Comparison of ENCODE assay signal across 8 cellular contexts in the genomic region with DNA sequence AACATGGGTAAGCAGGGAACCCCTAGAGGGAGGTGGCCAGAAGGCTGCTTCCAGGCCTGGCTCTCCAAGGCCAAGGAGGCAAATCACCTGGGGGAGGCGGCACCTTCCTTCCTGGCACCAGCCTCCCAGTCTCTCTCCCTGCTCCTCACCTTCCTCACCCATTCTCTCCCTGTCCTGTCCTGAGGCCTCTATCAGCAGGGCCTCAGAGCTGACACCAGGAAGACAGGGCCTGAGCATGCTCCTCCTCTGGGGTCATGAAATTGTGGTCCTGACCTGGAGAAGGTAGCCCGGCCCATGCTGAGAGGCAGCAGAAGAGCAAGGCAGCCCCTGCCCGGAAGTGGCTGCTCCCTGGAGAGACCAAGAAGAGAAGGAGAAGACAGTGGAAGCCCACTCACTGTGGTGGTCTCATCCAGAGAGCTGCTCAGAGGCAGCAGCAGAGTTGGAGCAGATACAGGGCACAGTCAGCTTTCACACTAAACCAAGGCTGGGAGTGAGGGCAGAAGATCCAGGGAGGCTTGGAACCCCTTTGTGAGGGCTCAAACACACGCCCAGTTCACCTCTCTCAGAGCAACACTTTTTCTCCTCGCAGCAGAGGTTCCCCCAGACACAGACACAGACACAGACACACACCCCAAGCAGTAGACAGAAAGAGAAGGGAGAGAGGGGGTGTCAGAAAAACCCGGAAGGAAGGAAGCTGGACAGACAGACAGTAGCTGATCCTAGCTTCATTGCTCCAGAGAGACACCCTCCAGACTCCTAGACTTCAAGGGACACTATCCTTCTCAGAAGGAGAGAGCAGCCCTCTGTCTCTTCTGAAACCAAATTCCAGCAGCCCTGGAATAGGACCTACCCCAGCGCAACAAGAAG. TPM values are rescaled to one million over a fixed set of nuclear protein-coding genes. Genes with fewer than 3 reads are reported as not detected.
DNase-seq lines count a peak whose midpoint lies in the region; ATAC-seq, FAIRE-seq and TF ChIP-seq lines count a peak whose summit lies in the region.

No MANE protein-coding gene starts in this region.

- intact Hi-C loops in K562 (cut with micrococcal nuclease), result no loop called here
- intact Hi-C loops in HepG2 (cut with micrococcal nuclease; ENCODE audit: unreplicated experiment), result no loop called here

- ATAC-seq in activated T-cell treated with anti-CD3 and anti-CD28 coated beads, Interleukin-2, amount 50 U/mL, for 4 hours, result no peak
- ATAC-seq in K562 (no peak), HepG2 (no peak)

- no peaks in the 10 kb centered on the region for H3K36me3 Mint-ChIP-seq in activated T-cell treated with anti-CD3 and anti-CD28 coated beads, Interleukin-2, amount 50 U/mL, for 4 hours (ENCODE audit: insufficient read depth)
- H3K36me3 Mint-ChIP-seq in type B pancreatic cell, result no peaks in the 10 kb centered on the region

- peaks cover 70% of the 10 kb centered on the region for H3K4me1 Mint-ChIP-seq in activated T-cell treated with anti-CD3 and anti-CD28 coated beads, Interleukin-2, amount 50 U/mL, for 4 hours (ENCODE audit: low read depth)
- H3K4me1 Mint-ChIP-seq in type B pancreatic cell (ENCODE audit: unreplicated experiment), result peaks cover 63% of the 10 kb centered on the region

- CTCF ChIA-PET in K562 (lab: Yijun Ruan, JAX; ENCODE audit: low intra/inter-chr PET ratio), result interaction anchor here (3.8 kb wide), 1 partner anchor 16 kb away, joined by 13 read pairs; no protein-coding TSS in a partner anchor
- CTCF ChIA-PET in HepG2 (lab: Yijun Ruan, JAX; ENCODE audit: low intra/inter-chr PET ratio, low total read pairs), result interaction anchor here (9.8 kb wide), 1 partner anchor 16 kb away, joined by 188 read pairs; no protein-coding TSS in a partner anchor

- TF ChIP-seq RAD21 in K562 (CRISPR knock-in tag; conservative IDR thresholded peaks at IDR 0.05 in 1 of 2, IDR thresholded peaks at IDR 0.05 in 1 of 2) (no peak), HepG2 (CRISPR knock-in tag; IDR thresholded peaks at IDR 0.05) (no peak)

- H3K4me2 ChIP-seq in K562 (ENCODE audit: insufficient read depth, low read length) (peak overlapping the region; percentile 94), HepG2 (ENCODE audit: low read depth, low read length) (peak overlapping the region; percentile 94)

- DNase-seq in activated T-cell treated with anti-CD3 and anti-CD28 coated beads, Interleukin-2, amount 50 U/mL, for 4 hours, result no peak
- DNase-seq in activated T-cell treated with anti-CD3 and anti-CD28 coated beads for 4 hours, result no peak
- DNase-seq in K562 (ENCODE audit: extremely low read depth in 1 of 4, low spot score in 3 of 4), result peak in 1 of 4 experiments; percentile 30
- no peak for DNase-seq in HepG2 (ENCODE audit: low spot score)
- no peak for DNase-seq in type B pancreatic cell (ENCODE audit: extremely low spot score, unreplicated experiment)
- no peak for DNase-seq in LoVo (ENCODE audit: low spot score)
- DNase-seq in HuH-7 (ENCODE audit: low spot score), result no peak
- DNase-seq in NCI-H1048 (lab: John Stamatoyannopoulos, UW), result no peak

- H3K4me3 Mint-ChIP-seq in activated T-cell treated with anti-CD3 and anti-CD28 coated beads, Interleukin-2, amount 50 U/mL, for 4 hours, result peak overlapping the region; percentile 88
- H3K4me3 Mint-ChIP-seq in type B pancreatic cell, result peak overlapping the region; percentile 98

- 25% methylated on average over 5 of the region's 7 CpGs for WGBS in K562 (ENCODE audit: insufficient coverage, low coverage, missing lambda C conversion rate)
- 17% methylated on average over 6 of the region's 7 CpGs for WGBS in HepG2 (ENCODE audit: low lambda C conversion rate)

- no peaks in the 10 kb centered on the region for H4K20me1 ChIP-seq in K562 (replicated peaks; ENCODE audit: control insufficient read depth, insufficient read depth, low read length)
- no peaks in the 10 kb centered on the region for H4K20me1 ChIP-seq in HepG2 (ENCODE audit: insufficient read depth, low read length)

- no peaks in the 10 kb centered on the region for H3K9me3 Mint-ChIP-seq in activated T-cell treated with anti-CD3 and anti-CD28 coated beads, Interleukin-2, amount 50 U/mL, for 4 hours
- H3K9me3 Mint-ChIP-seq in type B pancreatic cell, result no peaks in the 10 kb centered on the region

- POLR2A ChIA-PET in K562 (lab: Yijun Ruan, JAX) (interaction anchor here (0.6 to 3.1 kb wide), 5 partner anchors 11 to 136 kb away, joined by 3 to 16 read pairs (median 4); no protein-coding TSS in a partner anchor), HepG2 (lab: Yijun Ruan, JAX) (interaction anchor here (0.6 to 2.9 kb wide), 2 partner anchors 7 to 131 kb away, joined by 3 to 14 read pairs; no protein-coding TSS in a partner anchor)

- H2AFZ ChIP-seq in K562 (ENCODE audit: low read depth, low read length) (peak overlapping the region; percentile 44), HepG2 (ENCODE audit: low read length) (no peak overlapping the region)

- H3K4me3 ChIP-seq in K562 (peak overlapping the region; percentile 54), HepG2 (replicated peaks in 1 of 3; ENCODE audit: insufficient read depth in 1 of 3, low read depth in 2 of 3, low read length in 3 of 3) (peak overlapping the region; percentile 87 to 97 (median 90))

- no peaks in the 10 kb centered on the region for H3K9me3 ChIP-seq in K562 (replicated peaks; ENCODE audit: control insufficient read depth, insufficient read depth, low read depth, low read length)
- H3K9me3 ChIP-seq in HepG2 (ENCODE audit: low read length), result no peaks in the 10 kb centered on the region

- in situ Hi-C loops in K562 (cut with MboI), result no loop called here
- in situ Hi-C loops in HepG2 (cut with HindIII; ENCODE audit: extremely low pct_ligation_motif_present, low pct_unique_long_range_greater_than_20kb), result no loop called here

- H3K36me3 ChIP-seq in K562 (ENCODE audit: control insufficient read depth, insufficient read depth, low read length) (no peaks in the 10 kb centered on the region), HepG2 (replicated peaks in 1 of 2; ENCODE audit: control insufficient read depth in 1 of 2, insufficient read depth in 2 of 2, low read length in 2 of 2) (no peaks in the 10 kb centered on the region)

- BruUV-seq in K562 (replicated peaks; lab: Mats Ljungman, UMichigan) (no TSS peak), HepG2 (replicated peaks; lab: Mats Ljungman, UMichigan) (no TSS peak)

- H3K27ac ChIP-seq in K562 (ENCODE audit: extremely low read depth, low read depth, low read length) (peak overlapping the region; percentile 58), HepG2 (ENCODE audit: extremely low read length, insufficient read depth, low read length) (peak overlapping the region; percentile 55)

- H3K9me1 ChIP-seq in K562 (ENCODE audit: control insufficient read depth, insufficient read depth, low read length), result no peaks in the 10 kb centered on the region

- no peak for TF ChIP-seq CTCF in K562 (IDR thresholded peaks at IDR 0.05 in 2 of 3, conservative IDR thresholded peaks at IDR 0.05 in 1 of 3; ENCODE audit: insufficient read depth in 2 of 3, low read depth in 1 of 3, low read length in 3 of 3)
- no peak for TF ChIP-seq CTCF in HepG2 (CRISPR knock-in tag; IDR thresholded peaks at IDR 0.05)
- TF ChIP-seq CTCF in type B pancreatic cell (conservative IDR thresholded peaks at IDR 0.05), result no peak

- TF ChIP-seq EP300 in K562 (IDR thresholded peaks at IDR 0.05; ENCODE audit: low read length) (no peak), HepG2 (IDR thresholded peaks at IDR 0.05; ENCODE audit: low read depth in 2 of 2, low read length in 2 of 2) (no peak), HepG2 (CRISPR knock-in tag; IDR thresholded peaks at IDR 0.05; ENCODE audit: borderline replicate concordance) (no peak)

- H3K9ac ChIP-seq in K562 (ENCODE audit: insufficient read depth in 1 of 2, low read depth in 2 of 2, low read length in 2 of 2), result peak overlapping the region; percentile 68 to 93
- H3K9ac ChIP-seq in HepG2 (ENCODE audit: insufficient read depth, low read depth, low read length), result peak overlapping the region; percentile 75

- H3K27ac Mint-ChIP-seq in type B pancreatic cell, result peak overlapping the region; percentile 94

- FAIRE-seq in K562 (lab: Jason Lieb, UNC) (peak; percentile 11), HepG2 (lab: Jason Lieb, UNC) (no peak)

- no peaks in the 10 kb centered on the region for H3K27me3 Mint-ChIP-seq in activated T-cell treated with anti-CD3 and anti-CD28 coated beads, Interleukin-2, amount 50 U/mL, for 4 hours (ENCODE audit: low read depth)
- no peaks in the 10 kb centered on the region for H3K27me3 Mint-ChIP-seq in type B pancreatic cell

- H3K27me3 ChIP-seq in K562 (ENCODE audit: control insufficient read depth in 2 of 2, insufficient read depth in 2 of 2, low read length in 2 of 2) (no peaks in the 10 kb centered on the region), HepG2 (ENCODE audit: control insufficient read depth in 1 of 2, insufficient read depth in 2 of 2, low read length in 2 of 2) (no peaks in the 10 kb centered on the region; a peak in 1 of 5 replicates)

- peaks cover 58 to 88% of the 10 kb centered on the region in 2 experiments for H3K4me1 ChIP-seq in K562 (replicated peaks in 1 of 2; ENCODE audit: control insufficient read depth in 2 of 2, insufficient read depth in 2 of 2, low read length in 2 of 2)
- peaks cover 78% of the 10 kb centered on the region for H3K4me1 ChIP-seq in HepG2 (ENCODE audit: insufficient read depth, low read length)

- TF ChIP-seq POLR2A in K562 (conservative IDR thresholded peaks at IDR 0.05) (no peak), HepG2 (IDR thresholded peaks at IDR 0.05; ENCODE audit: insufficient read depth in 1 of 2, low read depth in 2 of 2, low read length in 2 of 2) (no peak)

- H3K79me2 ChIP-seq in K562 (ENCODE audit: control insufficient read depth, insufficient read depth, low read length) (peaks cover 38% of the 10 kb centered on the region), HepG2 (ENCODE audit: insufficient read depth, low read length) (peaks cover 42% of the 10 kb centered on the region)

RNA-seq across cellular contexts. Expression of gene BCL9L, which starts 1.8 kb away (rescaled TPM):
- total RNA-seq in activated T-cell treated with anti-CD3 and anti-CD28 coated beads, Interleukin-2, amount 50 U/mL, for 4 hours, result 10 to 100 TPM; 26.1 to 31.2 (median 26.9) TPM
- total RNA-seq in K562 (2011; cell fraction: chromatin; rRNA removed; ENCODE audit: low replicate concordance), result 10.2 and 17.0 TPM in 2 replicates
- 8.0 and 8.2 TPM in 2 replicates for total RNA-seq in K562 (2011; cell fraction: nucleolus; rRNA removed)
- total RNA-seq in K562 (2011; cell fraction: nucleoplasm; rRNA removed), result 8.4 and 9.2 TPM in 2 replicates
- total RNA-seq in K562 (2014; rRNA removed) (2.6 and 3.3 TPM in 2 replicates), K562 (2014; rRNA removed; fragmentation: Illumina TruSeq; extraction: Trizol) (0.38 and 0.76 TPM in 2 replicates), K562 (2015; rRNA removed; fragmentation: Illumina TruSeq; extraction: Trizol) (2.2 and 2.5 TPM in 2 replicates), K562 (2021) (14.6 and 17.9 TPM in 2 replicates), HepG2 (2016; rRNA removed; fragmentation: Illumina TruSeq; extraction: Trizol) (3.7 and 5.5 TPM in 2 replicates), type B pancreatic cell (ENCODE audit: low replicate concordance) (44.4 and 77.2 TPM in 2 replicates)
- polyA plus RNA-seq in K562 (2011; rRNA removed) (0.61 and 1.3 TPM in 2 replicates), K562 (2014; fragmentation: Illumina TruSeq; extraction: Trizol) (7.6 and 10.1 TPM in 2 replicates), K562 (2014; fragmentation: Nextera tagmentation; extraction: Ambion mirVana) (under 1 TPM; 0.01 to 0.03 TPM), K562 (2014; rRNA removed) (4.8 and 5.3 TPM in 2 replicates), HepG2 (2011; rRNA removed) (4.1 and 4.5 TPM in 2 replicates)
- 0.52 and 2.5 TPM in 2 replicates for polyA plus RNA-seq in K562 (2011; cell fraction: cytosol; rRNA removed)
- polyA plus RNA-seq in K562 (2011; cell fraction: nucleus; rRNA removed), result 6.3 and 14.0 TPM in 2 replicates
- polyA plus RNA-seq in K562 (2012), result 9.7 and 9.9 TPM in 2 replicates
- polyA minus RNA-seq in K562 (2011; rRNA and poly(A)+ RNA removed), result 0.33 and 0.60 TPM in 2 replicates
- polyA minus RNA-seq in K562 (2011; cell fraction: cytosol; rRNA and poly(A)+ RNA removed), result 4.6 and 5.6 TPM in 2 replicates
- polyA minus RNA-seq in K562 (2011; cell fraction: nucleus; rRNA and poly(A)+ RNA removed), result 3.8 and 4.8 TPM in 2 replicates
- 1.4 and 2.2 TPM in 2 replicates for total RNA-seq in HepG2 (2016; cell fraction: cytosol; rRNA removed; fragmentation: Illumina TruSeq; extraction: Trizol; ENCODE audit: low read depth)
- 3.5 and 4.0 TPM in 2 replicates for total RNA-seq in HepG2 (2016; cell fraction: insoluble cytoplasmic fraction; rRNA removed; fragmentation: Illumina TruSeq; extraction: Trizol)
- total RNA-seq in HepG2 (2016; cell fraction: membrane; rRNA removed; fragmentation: Illumina TruSeq; extraction: Trizol), result 3.8 and 4.9 TPM in 2 replicates
- 9.3 and 12.2 TPM in 2 replicates for total RNA-seq in HepG2 (2016; cell fraction: nucleus; rRNA removed; fragmentation: Illumina TruSeq; extraction: Trizol)
- 1.1 and 1.9 TPM in 2 replicates for polyA plus RNA-seq in HepG2 (2011; cell fraction: cytosol; rRNA removed)
- polyA plus RNA-seq in HepG2 (2011; cell fraction: nucleus; rRNA removed), result 7.0 and 13.4 TPM in 2 replicates
- 10.4 and 11.2 TPM in 2 replicates for polyA plus RNA-seq in HepG2 (2012)
- polyA plus RNA-seq in HepG2 (2016; cell fraction: cytosol; fragmentation: Illumina TruSeq; extraction: Trizol; ENCODE audit: low read depth), result 0.58 and 0.67 TPM in 2 replicates
- 9.7 and 15.0 TPM in 2 replicates for polyA plus RNA-seq in HepG2 (2016; cell fraction: insoluble cytoplasmic fraction; fragmentation: Illumina TruSeq; extraction: Trizol; ENCODE audit: low read depth)
- polyA plus RNA-seq in HepG2 (2016; cell fraction: membrane; fragmentation: Illumina TruSeq; extraction: Trizol; ENCODE audit: low read depth), result 1.5 and 1.9 TPM in 2 replicates
- 21.7 and 33.9 TPM in 2 replicates for polyA plus RNA-seq in HepG2 (2016; cell fraction: nucleus; fragmentation: Illumina TruSeq; extraction: Trizol; ENCODE audit: insufficient read depth, low read depth)
- polyA minus RNA-seq in HepG2 (2011; rRNA and poly(A)+ RNA removed; ENCODE audit: low replicate concordance), result 4.8 and 11.8 TPM in 2 replicates
- polyA minus RNA-seq in HepG2 (2011; cell fraction: cytosol; rRNA and poly(A)+ RNA removed), result 6.2 and 6.8 TPM in 2 replicates
- 5.5 and 6.5 TPM in 2 replicates for polyA minus RNA-seq in HepG2 (2011; cell fraction: nucleus; rRNA and poly(A)+ RNA removed)

RNA-seq across cellular contexts. Expression of gene UPK2, which starts 32.1 kb away (rescaled TPM):
- total RNA-seq in activated T-cell treated with anti-CD3 and anti-CD28 coated beads, Interleukin-2, amount 50 U/mL, for 4 hours, result not detected
- not detected in 2 replicates for total RNA-seq in K562 (2011; cell fraction: chromatin; rRNA removed; ENCODE audit: low replicate concordance)
- total RNA-seq in K562 (2011; cell fraction: nucleolus; rRNA removed), result not detected in 2 replicates
- not detected in 2 replicates for total RNA-seq in K562 (2011; cell fraction: nucleoplasm; rRNA removed)
- total RNA-seq in K562 (2014; rRNA removed), result not detected in 2 replicates
- total RNA-seq in K562 (2014; rRNA removed; fragmentation: Illumina TruSeq; extraction: Trizol), result not detected in 2 replicates
- total RNA-seq in K562 (2015; rRNA removed; fragmentation: Illumina TruSeq; extraction: Trizol), result not detected in 2 replicates
- total RNA-seq in K562 (2021), result not detected in 2 replicates
- not detected in 2 replicates for polyA plus RNA-seq in K562 (2011; rRNA removed)
- not detected in 2 replicates for polyA plus RNA-seq in K562 (2011; cell fraction: cytosol; rRNA removed)
- polyA plus RNA-seq in K562 (2011; cell fraction: nucleus; rRNA removed), result not detected in 2 replicates
- polyA plus RNA-seq in K562 (2012), result not detected in 2 replicates
- not detected in 2 replicates for polyA plus RNA-seq in K562 (2014; fragmentation: Illumina TruSeq; extraction: Trizol)
- not detected for polyA plus RNA-seq in K562 (2014; fragmentation: Nextera tagmentation; extraction: Ambion mirVana)
- polyA plus RNA-seq in K562 (2014; rRNA removed), result not detected in 2 replicates
- not detected in 2 replicates for polyA minus RNA-seq in K562 (2011; rRNA and poly(A)+ RNA removed)
- not detected in 2 replicates for polyA minus RNA-seq in K562 (2011; cell fraction: cytosol; rRNA and poly(A)+ RNA removed)
- polyA minus RNA-seq in K562 (2011; cell fraction: nucleus; rRNA and poly(A)+ RNA removed), result not detected in 2 replicates
- total RNA-seq in HepG2 (2016; rRNA removed; fragmentation: Illumina TruSeq; extraction: Trizol), result not detected in 2 replicates
- not detected in 2 replicates for total RNA-seq in HepG2 (2016; cell fraction: cytosol; rRNA removed; fragmentation: Illumina TruSeq; extraction: Trizol; ENCODE audit: low read depth)
- not detected in 2 replicates for total RNA-seq in HepG2 (2016; cell fraction: insoluble cytoplasmic fraction; rRNA removed; fragmentation: Illumina TruSeq; extraction: Trizol)
- not detected in 2 replicates for total RNA-seq in HepG2 (2016; cell fraction: membrane; rRNA removed; fragmentation: Illumina TruSeq; extraction: Trizol)
- not detected in 2 replicates for total RNA-seq in HepG2 (2016; cell fraction: nucleus; rRNA removed; fragmentation: Illumina TruSeq; extraction: Trizol)
- polyA plus RNA-seq in HepG2 (2011; rRNA removed), result not detected in 2 replicates
- polyA plus RNA-seq in HepG2 (2011; cell fraction: cytosol; rRNA removed), result not detected in 2 replicates
- not detected in 2 replicates for polyA plus RNA-seq in HepG2 (2011; cell fraction: nucleus; rRNA removed)
- polyA plus RNA-seq in HepG2 (2012), result not detected in 2 replicates
- polyA plus RNA-seq in HepG2 (2016; cell fraction: cytosol; fragmentation: Illumina TruSeq; extraction: Trizol; ENCODE audit: low read depth), result not detected in 2 replicates
- not detected in 2 replicates for polyA plus RNA-seq in HepG2 (2016; cell fraction: insoluble cytoplasmic fraction; fragmentation: Illumina TruSeq; extraction: Trizol; ENCODE audit: low read depth)
- polyA plus RNA-seq in HepG2 (2016; cell fraction: membrane; fragmentation: Illumina TruSeq; extraction: Trizol; ENCODE audit: low read depth), result not detected in 2 replicates
- not detected in 2 replicates for polyA plus RNA-seq in HepG2 (2016; cell fraction: nucleus; fragmentation: Illumina TruSeq; extraction: Trizol; ENCODE audit: insufficient read depth, low read depth)
- polyA minus RNA-seq in HepG2 (2011; rRNA and poly(A)+ RNA removed; ENCODE audit: low replicate concordance), result not detected in 2 replicates
- polyA minus RNA-seq in HepG2 (2011; cell fraction: cytosol; rRNA and poly(A)+ RNA removed), result not detected in 2 replicates
- not detected in 2 replicates for polyA minus RNA-seq in HepG2 (2011; cell fraction: nucleus; rRNA and poly(A)+ RNA removed)
- total RNA-seq in type B pancreatic cell (ENCODE audit: low replicate concordance), result 26.8 and 30.1 TPM in 2 replicates

RNA-seq across cellular contexts. Expression of gene CXCR5, which starts 40.3 kb away (rescaled TPM):
- total RNA-seq in activated T-cell treated with anti-CD3 and anti-CD28 coated beads, Interleukin-2, amount 50 U/mL, for 4 hours, result 10 to 100 TPM; 17.6 to 30.8 (median 23.7) TPM
- not detected in 2 replicates for total RNA-seq in K562 (2011; cell fraction: chromatin; rRNA removed; ENCODE audit: low replicate concordance)
- total RNA-seq in K562 (2011; cell fraction: nucleolus; rRNA removed), result not detected in 2 replicates
- not detected in 2 replicates for total RNA-seq in K562 (2011; cell fraction: nucleoplasm; rRNA removed)
- total RNA-seq in K562 (2014; rRNA removed) (not detected in 2 replicates), K562 (2014; rRNA removed; fragmentation: Illumina TruSeq; extraction: Trizol) (not detected in 2 replicates), K562 (2015; rRNA removed; fragmentation: Illumina TruSeq; extraction: Trizol) (not detected in 2 replicates), K562 (2021) (0.04 TPM in 1 of 2 replicates, not detected in the other), HepG2 (2016; rRNA removed; fragmentation: Illumina TruSeq; extraction: Trizol) (not detected in 2 replicates), type B pancreatic cell (ENCODE audit: low replicate concordance) (not detected in 2 replicates)
- polyA plus RNA-seq in K562 (2011; rRNA removed) (not detected in 2 replicates), K562 (2014; fragmentation: Illumina TruSeq; extraction: Trizol) (not detected in 2 replicates), K562 (2014; fragmentation: Nextera tagmentation; extraction: Ambion mirVana) (under 1 TPM; 0.03 to 0.06 TPM), K562 (2014; rRNA removed) (not detected in 2 replicates), HepG2 (2011; rRNA removed) (not detected in 2 replicates)
- 0.03 TPM in 1 of 2 replicates, not detected in the other for polyA plus RNA-seq in K562 (2011; cell fraction: cytosol; rRNA removed)
- polyA plus RNA-seq in K562 (2011; cell fraction: nucleus; rRNA removed), result not detected in 2 replicates
- not detected in 2 replicates for polyA plus RNA-seq in K562 (2012)
- polyA minus RNA-seq in K562 (2011; rRNA and poly(A)+ RNA removed), result not detected in 2 replicates
- not detected in 2 replicates for polyA minus RNA-seq in K562 (2011; cell fraction: cytosol; rRNA and poly(A)+ RNA removed)
- polyA minus RNA-seq in K562 (2011; cell fraction: nucleus; rRNA and poly(A)+ RNA removed), result not detected in 2 replicates
- not detected in 2 replicates for total RNA-seq in HepG2 (2016; cell fraction: cytosol; rRNA removed; fragmentation: Illumina TruSeq; extraction: Trizol; ENCODE audit: low read depth)
- total RNA-seq in HepG2 (2016; cell fraction: insoluble cytoplasmic fraction; rRNA removed; fragmentation: Illumina TruSeq; extraction: Trizol), result not detected in 2 replicates
- not detected in 2 replicates for total RNA-seq in HepG2 (2016; cell fraction: membrane; rRNA removed; fragmentation: Illumina TruSeq; extraction: Trizol)
- total RNA-seq in HepG2 (2016; cell fraction: nucleus; rRNA removed; fragmentation: Illumina TruSeq; extraction: Trizol), result not detected in 2 replicates
- not detected in 2 replicates for polyA plus RNA-seq in HepG2 (2011; cell fraction: cytosol; rRNA removed)
- polyA plus RNA-seq in HepG2 (2011; cell fraction: nucleus; rRNA removed), result not detected in 2 replicates
- polyA plus RNA-seq in HepG2 (2012), result not detected in 2 replicates
- not detected in 2 replicates for polyA plus RNA-seq in HepG2 (2016; cell fraction: cytosol; fragmentation: Illumina TruSeq; extraction: Trizol; ENCODE audit: low read depth)
- polyA plus RNA-seq in HepG2 (2016; cell fraction: insoluble cytoplasmic fraction; fragmentation: Illumina TruSeq; extraction: Trizol; ENCODE audit: low read depth), result not detected in 2 replicates
- polyA plus RNA-seq in HepG2 (2016; cell fraction: membrane; fragmentation: Illumina TruSeq; extraction: Trizol; ENCODE audit: low read depth), result not detected in 2 replicates
- polyA plus RNA-seq in HepG2 (2016; cell fraction: nucleus; fragmentation: Illumina TruSeq; extraction: Trizol; ENCODE audit: insufficient read depth, low read depth), result not detected in 2 replicates
- not detected in 2 replicates for polyA minus RNA-seq in HepG2 (2011; rRNA and poly(A)+ RNA removed; ENCODE audit: low replicate concordance)
- not detected in 2 replicates for polyA minus RNA-seq in HepG2 (2011; cell fraction: cytosol; rRNA and poly(A)+ RNA removed)
- not detected in 2 replicates for polyA minus RNA-seq in HepG2 (2011; cell fraction: nucleus; rRNA and poly(A)+ RNA removed)

RNA-seq across cellular contexts. Expression of gene FOXR1, which starts 47.6 kb away (rescaled TPM):
- total RNA-seq in activated T-cell treated with anti-CD3 and anti-CD28 coated beads, Interleukin-2, amount 50 U/mL, for 4 hours, result not detected
- total RNA-seq in K562 (2011; cell fraction: chromatin; rRNA removed; ENCODE audit: low replicate concordance), result not detected in 2 replicates
- not detected in 2 replicates for total RNA-seq in K562 (2011; cell fraction: nucleolus; rRNA removed)
- not detected in 2 replicates for total RNA-seq in K562 (2011; cell fraction: nucleoplasm; rRNA removed)
- total RNA-seq in K562 (2014; rRNA removed) (not detected in 2 replicates), K562 (2014; rRNA removed; fragmentation: Illumina TruSeq; extraction: Trizol) (not detected in 2 replicates), K562 (2015; rRNA removed; fragmentation: Illumina TruSeq; extraction: Trizol) (not detected in 2 replicates), K562 (2021) (not detected in 2 replicates), HepG2 (2016; rRNA removed; fragmentation: Illumina TruSeq; extraction: Trizol) (not detected in 2 replicates), type B pancreatic cell (ENCODE audit: low replicate concordance) (not detected in 2 replicates)
- polyA plus RNA-seq in K562 (2011; rRNA removed) (not detected in 2 replicates), K562 (2014; fragmentation: Illumina TruSeq; extraction: Trizol) (not detected in 2 replicates), K562 (2014; fragmentation: Nextera tagmentation; extraction: Ambion mirVana) (not detected), K562 (2014; rRNA removed) (not detected in 2 replicates), HepG2 (2011; rRNA removed) (not detected in 2 replicates)
- polyA plus RNA-seq in K562 (2011; cell fraction: cytosol; rRNA removed), result not detected in 2 replicates
- polyA plus RNA-seq in K562 (2011; cell fraction: nucleus; rRNA removed), result not detected in 2 replicates
- polyA plus RNA-seq in K562 (2012), result not detected in 2 replicates
- polyA minus RNA-seq in K562 (2011; rRNA and poly(A)+ RNA removed), result not detected in 2 replicates
- not detected in 2 replicates for polyA minus RNA-seq in K562 (2011; cell fraction: cytosol; rRNA and poly(A)+ RNA removed)
- polyA minus RNA-seq in K562 (2011; cell fraction: nucleus; rRNA and poly(A)+ RNA removed), result not detected in 2 replicates
- total RNA-seq in HepG2 (2016; cell fraction: cytosol; rRNA removed; fragmentation: Illumina TruSeq; extraction: Trizol; ENCODE audit: low read depth), result not detected in 2 replicates
- total RNA-seq in HepG2 (2016; cell fraction: insoluble cytoplasmic fraction; rRNA removed; fragmentation: Illumina TruSeq; extraction: Trizol), result not detected in 2 replicates
- total RNA-seq in HepG2 (2016; cell fraction: membrane; rRNA removed; fragmentation: Illumina TruSeq; extraction: Trizol), result not detected in 2 replicates
- not detected in 2 replicates for total RNA-seq in HepG2 (2016; cell fraction: nucleus; rRNA removed; fragmentation: Illumina TruSeq; extraction: Trizol)
- polyA plus RNA-seq in HepG2 (2011; cell fraction: cytosol; rRNA removed), result not detected in 2 replicates
- polyA plus RNA-seq in HepG2 (2011; cell fraction: nucleus; rRNA removed), result not detected in 2 replicates
- not detected in 2 replicates for polyA plus RNA-seq in HepG2 (2012)
- polyA plus RNA-seq in HepG2 (2016; cell fraction: cytosol; fragmentation: Illumina TruSeq; extraction: Trizol; ENCODE audit: low read depth), result not detected in 2 replicates
- polyA plus RNA-seq in HepG2 (2016; cell fraction: insoluble cytoplasmic fraction; fragmentation: Illumina TruSeq; extraction: Trizol; ENCODE audit: low read depth), result not detected in 2 replicates
- not detected in 2 replicates for polyA plus RNA-seq in HepG2 (2016; cell fraction: membrane; fragmentation: Illumina TruSeq; extraction: Trizol; ENCODE audit: low read depth)
- polyA plus RNA-seq in HepG2 (2016; cell fraction: nucleus; fragmentation: Illumina TruSeq; extraction: Trizol; ENCODE audit: insufficient read depth, low read depth), result not detected in 2 replicates
- not detected in 2 replicates for polyA minus RNA-seq in HepG2 (2011; rRNA and poly(A)+ RNA removed; ENCODE audit: low replicate concordance)
- not detected in 2 replicates for polyA minus RNA-seq in HepG2 (2011; cell fraction: cytosol; rRNA and poly(A)+ RNA removed)
- polyA minus RNA-seq in HepG2 (2011; cell fraction: nucleus; rRNA and poly(A)+ RNA removed), result not detected in 2 replicates

Comparison
In these comparisons a context has a peak if more than half of its experiments do, and no peak if none do; other contexts are left out.
1. RNA of gene UPK2, which starts 32.1 kb away (total RNA-seq): 26.8 to 30.1 TPM in type B pancreatic cell; not detected in activated T-cell treated with anti-CD3 and anti-CD28 coated beads, Interleukin-2, amount 50 U/mL, for 4 hours, not detected in K562 and not detected in HepG2; every median in the first group is over 10 times any median in the second.
2. RNA of gene CXCR5, which starts 40.3 kb away (total RNA-seq): 17.6 to 30.8 TPM in activated T-cell treated with anti-CD3 and anti-CD28 coated beads, Interleukin-2, amount 50 U/mL, for 4 hours; 0.04 TPM in K562, not detected in HepG2 and not detected in type B pancreatic cell; every median in the first group is over 10 times any median in the second.